Comparison of ENCODE assay signal across 1 cellular context in the genomic region with DNA sequence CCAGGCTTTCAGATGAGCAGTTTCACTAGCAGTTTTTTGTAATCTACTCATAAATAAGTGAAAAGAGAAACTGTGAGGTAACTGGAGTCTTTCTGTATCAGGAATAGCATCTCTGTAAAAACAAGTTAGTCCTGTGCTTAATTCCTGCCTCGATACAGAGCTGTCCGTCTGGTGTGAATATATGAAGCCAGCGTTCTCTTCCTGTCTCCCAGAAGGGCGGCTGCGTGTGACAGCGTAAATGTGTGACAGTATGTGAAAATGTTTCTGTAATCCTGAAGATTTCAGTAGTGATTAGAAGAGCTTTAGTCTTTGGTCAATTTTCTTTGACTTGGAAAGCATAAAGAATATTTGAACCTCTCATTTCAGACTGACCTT.
TF ChIP-seq lines count a peak whose summit lies in the region.

No MANE protein-coding gene starts in this region.

TF ChIP-seq in GM23338, 12 proteins besides CTCF, POLR2A, EP300 and RAD21 (continued from another document):
- TF ChIP-seq, protein P1, sequence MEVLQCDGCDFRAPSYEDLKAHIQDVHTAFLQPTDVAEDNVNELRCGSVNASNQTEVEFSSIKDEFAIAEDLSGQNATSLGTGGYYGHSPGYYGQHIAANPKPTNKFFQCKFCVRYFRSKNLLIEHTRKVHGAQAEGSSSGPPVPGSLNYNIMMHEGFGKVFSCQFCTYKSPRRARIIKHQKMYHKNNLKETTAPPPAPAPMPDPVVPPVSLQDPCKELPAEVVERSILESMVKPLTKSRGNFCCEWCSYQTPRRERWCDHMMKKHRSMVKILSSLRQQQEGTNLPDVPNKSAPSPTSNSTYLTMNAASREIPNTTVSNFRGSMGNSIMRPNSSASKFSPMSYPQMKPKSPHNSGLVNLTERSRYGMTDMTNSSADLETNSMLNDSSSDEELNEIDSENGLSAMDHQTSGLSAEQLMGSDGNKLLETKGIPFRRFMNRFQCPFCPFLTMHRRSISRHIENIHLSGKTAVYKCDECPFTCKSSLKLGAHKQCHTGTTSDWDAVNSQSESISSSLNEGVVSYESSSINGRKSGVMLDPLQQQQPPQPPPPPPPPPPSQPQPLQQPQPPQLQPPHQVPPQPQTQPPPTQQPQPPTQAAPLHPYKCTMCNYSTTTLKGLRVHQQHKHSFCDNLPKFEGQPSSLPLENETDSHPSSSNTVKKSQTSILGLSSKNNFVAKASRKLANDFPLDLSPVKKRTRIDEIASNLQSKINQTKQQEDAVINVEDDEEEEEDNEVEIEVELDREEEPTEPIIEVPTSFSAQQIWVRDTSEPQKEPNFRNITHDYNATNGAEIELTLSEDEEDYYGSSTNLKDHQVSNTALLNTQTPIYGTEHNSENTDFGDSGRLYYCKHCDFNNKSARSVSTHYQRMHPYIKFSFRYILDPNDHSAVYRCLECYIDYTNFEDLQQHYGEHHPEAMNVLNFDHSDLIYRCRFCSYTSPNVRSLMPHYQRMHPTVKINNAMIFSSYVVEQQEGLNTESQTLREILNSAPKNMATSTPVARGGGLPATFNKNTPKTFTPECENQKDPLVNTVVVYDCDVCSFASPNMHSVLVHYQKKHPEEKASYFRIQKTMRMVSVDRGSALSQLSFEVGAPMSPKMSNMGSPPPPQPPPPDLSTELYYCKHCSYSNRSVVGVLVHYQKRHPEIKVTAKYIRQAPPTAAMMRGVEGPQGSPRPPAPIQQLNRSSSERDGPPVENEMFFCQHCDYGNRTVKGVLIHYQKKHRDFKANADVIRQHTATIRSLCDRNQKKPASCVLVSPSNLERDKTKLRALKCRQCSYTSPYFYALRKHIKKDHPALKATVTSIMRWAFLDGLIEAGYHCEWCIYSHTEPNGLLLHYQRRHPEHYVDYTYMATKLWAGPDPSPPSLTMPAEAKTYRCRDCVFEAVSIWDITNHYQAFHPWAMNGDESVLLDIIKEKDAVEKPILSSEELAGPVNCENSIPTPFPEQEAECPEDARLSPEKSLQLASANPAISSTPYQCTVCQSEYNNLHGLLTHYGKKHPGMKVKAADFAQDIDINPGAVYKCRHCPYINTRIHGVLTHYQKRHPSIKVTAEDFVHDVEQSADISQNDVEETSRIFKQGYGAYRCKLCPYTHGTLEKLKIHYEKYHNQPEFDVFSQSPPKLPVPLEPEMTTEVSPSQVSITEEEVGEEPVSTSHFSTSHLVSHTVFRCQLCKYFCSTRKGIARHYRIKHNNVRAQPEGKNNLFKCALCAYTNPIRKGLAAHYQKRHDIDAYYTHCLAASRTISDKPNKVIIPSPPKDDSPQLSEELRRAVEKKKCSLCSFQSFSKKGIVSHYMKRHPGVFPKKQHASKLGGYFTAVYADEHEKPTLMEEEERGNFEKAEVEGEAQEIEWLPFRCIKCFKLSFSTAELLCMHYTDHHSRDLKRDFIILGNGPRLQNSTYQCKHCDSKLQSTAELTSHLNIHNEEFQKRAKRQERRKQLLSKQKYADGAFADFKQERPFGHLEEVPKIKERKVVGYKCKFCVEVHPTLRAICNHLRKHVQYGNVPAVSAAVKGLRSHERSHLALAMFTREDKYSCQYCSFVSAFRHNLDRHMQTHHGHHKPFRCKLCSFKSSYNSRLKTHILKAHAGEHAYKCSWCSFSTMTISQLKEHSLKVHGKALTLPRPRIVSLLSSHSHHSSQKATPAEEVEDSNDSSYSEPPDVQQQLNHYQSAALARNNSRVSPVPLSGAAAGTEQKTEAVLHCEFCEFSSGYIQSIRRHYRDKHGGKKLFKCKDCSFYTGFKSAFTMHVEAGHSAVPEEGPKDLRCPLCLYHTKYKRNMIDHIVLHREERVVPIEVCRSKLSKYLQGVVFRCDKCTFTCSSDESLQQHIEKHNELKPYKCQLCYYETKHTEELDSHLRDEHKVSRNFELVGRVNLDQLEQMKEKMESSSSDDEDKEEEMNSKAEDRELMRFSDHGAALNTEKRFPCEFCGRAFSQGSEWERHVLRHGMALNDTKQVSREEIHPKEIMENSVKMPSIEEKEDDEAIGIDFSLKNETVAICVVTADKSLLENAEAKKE (CRISPR knock-in tag; IDR thresholded peaks at IDR 0.05): no peak
- TF ChIP-seq EZH2 (IDR thresholded peaks at IDR 0.05; ENCODE audit: low read depth, unreplicated experiment): no peak
- TF ChIP-seq CREB1 (CRISPR knock-in tag; IDR thresholded peaks at IDR 0.05; ENCODE audit: low read depth): no peak
